In genomic region chr14:30375280-30375892, GRCh38 we compare ENCODE assay signal across 8 cellular contexts.
A peak's percentile ranks its signal among the peaks of the same experiment; 100 is the strongest.
DNase-seq lines count a peak whose midpoint lies in the region; ATAC-seq and TF ChIP-seq lines count a peak whose summit lies in the region.

No MANE protein-coding gene starts in this region.

- H3K9me3 Mint-ChIP-seq in WTC11 = peaks cover 6% of the 10 kb centered on the region
- H3K9me3 Mint-ChIP-seq in central memory CD8-positive, alpha-beta T cell = no peaks in the 10 kb centered on the region

- POLR2A ChIA-PET in WTC11 (lab: Charles Lee) = no interaction called here

- no peak overlapping the region for H3K27ac Mint-ChIP-seq in WTC11
- no peak overlapping the region for H3K27ac Mint-ChIP-seq in central memory CD8-positive, alpha-beta T cell (ENCODE audit: low read depth)

- peak; percentile 97 for ATAC-seq in GM18511 (IDR thresholded peaks at IDR 0.05; ENCODE audit: unreplicated experiment)
- ATAC-seq in HG02943 (IDR thresholded peaks at IDR 0.05; ENCODE audit: low read depth, unreplicated experiment) = peak; percentile 96
- ATAC-seq in WTC11 = peak; percentile 97
- ATAC-seq in central memory CD8-positive, alpha-beta T cell (replicated peaks; ENCODE audit: extremely low read depth, poor library complexity, severe bottlenecking) = no peak

- DNase-seq in AG08396 (ENCODE audit: low spot score) (peak; percentile 63), NCI-H187 (lab: John Stamatoyannopoulos, UW) (peak; percentile 53 to 54), WTC11 (ENCODE audit: low spot score) (peak; percentile 80), lower leg skin (ENCODE audit: low spot score in 2 of 2) (peak; percentile 43 to 87)
- peak; percentile 19 to 23 for DNase-seq in central memory CD8-positive, alpha-beta T cell (ENCODE audit: low spot score in 2 of 2)
- DNase-seq in stimulated activated CD8-positive, alpha-beta memory T cell treated with anti-CD3 and anti-CD28 coated beads, Interleukin-15, amount 100 ng/mL, for 48 hours (ENCODE audit: low read depth in 2 of 2) = peak; percentile 25 to 27

- H3K4me3 Mint-ChIP-seq in WTC11 = no peak overlapping the region
- H3K4me3 Mint-ChIP-seq in central memory CD8-positive, alpha-beta T cell = no peak overlapping the region

- H3K4me1 Mint-ChIP-seq in WTC11 = peaks cover 6% of the 10 kb centered on the region
- H3K4me1 Mint-ChIP-seq in central memory CD8-positive, alpha-beta T cell = no peaks in the 10 kb centered on the region

- TF ChIP-seq POLR2A in lower leg skin (IDR thresholded peaks at IDR 0.05) = no peak

- intact Hi-C loops in lower leg skin (cut with DNase I; ENCODE audit: low total_unique reads) = no loop called here

- whole genome bisulfite sequencing in lower leg skin, 2 donors = 30 to 32% methylated on average over 5 of the region's 5 CpGs

- CTCF ChIA-PET in WTC11 (lab: Charles Lee) = interaction anchor here (0.5 to 3.5 kb wide), 26 partner anchors 9 to 1611 kb away, joined by 3 to 39 read pairs (median 6); no protein-coding TSS in a partner anchor

- H3K27me3 Mint-ChIP-seq in WTC11 (ENCODE audit: low read depth) = no peaks in the 10 kb centered on the region
- H3K27me3 Mint-ChIP-seq in central memory CD8-positive, alpha-beta T cell = peaks cover 40% of the 10 kb centered on the region

- no peaks in the 10 kb centered on the region for H3K36me3 Mint-ChIP-seq in WTC11
- no peaks in the 10 kb centered on the region for H3K36me3 Mint-ChIP-seq in central memory CD8-positive, alpha-beta T cell (ENCODE audit: insufficient read depth)

- TF ChIP-seq CTCF in WTC11 (IDR thresholded peaks at IDR 0.05) = peak; percentile 78
- TF ChIP-seq CTCF in lower leg skin (IDR thresholded peaks at IDR 0.05) = peak in 1 of 3 donors; percentile 42

- H3K4me3 ChIP-seq in lower leg skin (ENCODE audit: low read depth, poor library complexity, severe bottlenecking) = no peak overlapping the region

TF ChIP-seq in WTC11, 78 proteins besides CTCF, POLR2A, EP300 and RAD21:
- TF ChIP-seq TEAD1 (CRISPR knock-in tag; IDR thresholded peaks at IDR 0.05) (no peak), ZNF416 (CRISPR knock-in tag; IDR thresholded peaks at IDR 0.05) (no peak), ETV6 (CRISPR knock-in tag; IDR thresholded peaks at IDR 0.05) (no peak), FOXK1 (CRISPR knock-in tag; IDR thresholded peaks at IDR 0.05) (no peak), ZMAT4 (CRISPR knock-in tag; IDR thresholded peaks at IDR 0.05) (no peak), SP1 (CRISPR knock-in tag; conservative IDR thresholded peaks at IDR 0.05) (no peak), FOXP1 (CRISPR knock-in tag; IDR thresholded peaks at IDR 0.05; ENCODE audit: borderline replicate concordance) (no peak), EMX1 (CRISPR knock-in tag; IDR thresholded peaks at IDR 0.05) (no peak), KAT7 (CRISPR knock-in tag; IDR thresholded peaks at IDR 0.05; ENCODE audit: borderline replicate concordance) (no peak), GRHL2 (CRISPR knock-in tag; IDR thresholded peaks at IDR 0.05; ENCODE audit: insufficient replicate concordance, severe bottlenecking) (no peak)
TF ChIP-seq in WTC11: peak in this region for 0.

Comparison
In these comparisons a context has a peak if more than half of its experiments do, and no peak if none do; other contexts are left out.
1. DNase-seq: peak in every context shown above with its lines; median percentile 80 in WTC11; 65 in lower leg skin; 63 in AG08396; 54 in NCI-H187; 26 in stimulated activated CD8-positive, alpha-beta memory T cell treated with anti-CD3 and anti-CD28 coated beads, Interleukin-15, amount 100 ng/mL, for 48 hours; 21 in central memory CD8-positive, alpha-beta T cell.